ENCODE assay signal across 8 cellular contexts in genomic region chr12:84911331-84912190, GRCh38. TPM values are rescaled to one million over a fixed set of nuclear protein-coding genes. Genes with fewer than 3 reads are reported as not detected.
A peak's percentile ranks its signal among the peaks of the same experiment; 100 is the strongest.
DNase-seq lines count a peak whose midpoint lies in the region; ATAC-seq lines count a peak whose summit lies in the region.

No MANE protein-coding gene starts in this region.

- H3K9me3 ChIP-seq in mesenchymal stem cell (ENCODE audit: control insufficient read depth, low read length), result no peaks in the 10 kb centered on the region
- no peaks in the 10 kb centered on the region for H3K9me3 ChIP-seq in thymus (ENCODE audit: control insufficient read depth)

- peak overlapping the region in 1 of 2 experiments; percentile 70 for H3K18ac ChIP-seq in mesenchymal stem cell (ENCODE audit: low read depth in 1 of 2, low read length in 2 of 2)

- peaks cover 0 to 4% (median 0%) of the 10 kb centered on the region in 3 donors for H3K9me3 Mint-ChIP-seq in T-cell

- DNase-seq in DMS53 treated with DMSO at 0.1 percent for 48 hours (lab: John Stamatoyannopoulos, UW; ENCODE audit: unreplicated experiment) (peak; percentile 53), LoVo (ENCODE audit: low spot score) (peak; percentile 37), T-cell (no peak), epithelial cell of prostate (ENCODE audit: low read depth, low spot score) (no peak), mesenchymal stem cell (peak; percentile 92)

- no peak overlapping the region for H2AK5ac ChIP-seq in mesenchymal stem cell (ENCODE audit: low read length, severe bottlenecking)

- peak overlapping the region; percentile 52 to 95 for H3K4me3 ChIP-seq in mesenchymal stem cell (ENCODE audit: insufficient read depth in 1 of 2, low read depth in 1 of 2, low read length in 2 of 2)
- peak overlapping the region; percentile 39 for H3K4me3 ChIP-seq in thymus (ENCODE audit: low read length)

- H3K4me1 Mint-ChIP-seq in T-cell, result peaks cover 6 to 14% (median 14%) of the 10 kb centered on the region in 3 donors

- no peak overlapping the region for H2BK12ac ChIP-seq in mesenchymal stem cell (ENCODE audit: low read length in 2 of 2)

- H4K91ac ChIP-seq in mesenchymal stem cell (ENCODE audit: low read length), result no peak overlapping the region

- H3K27ac Mint-ChIP-seq in T-cell, result no peak overlapping the region

- H2AFZ ChIP-seq in mesenchymal stem cell (ENCODE audit: low read depth, low read length), result peak overlapping the region; percentile 3

- no peak overlapping the region for H2BK15ac ChIP-seq in mesenchymal stem cell (ENCODE audit: low read depth, poor library complexity, severe bottlenecking)

- H3K27me3 ChIP-seq in mesenchymal stem cell (ENCODE audit: control insufficient read depth in 1 of 2, insufficient read depth in 1 of 2, low read length in 2 of 2) (no peaks in the 10 kb centered on the region), thymus (ENCODE audit: control insufficient read depth, insufficient read depth) (peaks cover 33% of the 10 kb centered on the region)

- under 1% methylated on average over 46 of the region's 46 CpGs for WGBS in mesenchymal stem cell
- 4% methylated on average over 46 of the region's 46 CpGs for WGBS in thymus

- CTCF ChIA-PET in T-cell (lab: Charles Lee), result interaction anchor here in 1 of 2 donors (0.6 kb wide), 1 partner anchor 28 kb away, joined by 6 read pairs; no protein-coding TSS in a partner anchor

- no peak overlapping the region for H3K23ac ChIP-seq in mesenchymal stem cell (ENCODE audit: low read length in 2 of 2)

- peak overlapping the region in 2 of 3 donors; percentile 44 to 60 for H3K4me3 Mint-ChIP-seq in T-cell

- peak overlapping the region; percentile 39 for H4K8ac ChIP-seq in mesenchymal stem cell (ENCODE audit: low read length)

- H3K36me3 Mint-ChIP-seq in T-cell, result no peaks in the 10 kb centered on the region

- no peak for ATAC-seq in T-cell (replicated peaks in 1 of 4)
- ATAC-seq in HG03196 (IDR thresholded peaks at IDR 0.05; ENCODE audit: unreplicated experiment), result no peak
- ATAC-seq in HG03442 (IDR thresholded peaks at IDR 0.05; ENCODE audit: unreplicated experiment), result no peak

- no peak overlapping the region for H3K14ac ChIP-seq in mesenchymal stem cell (ENCODE audit: low read length in 2 of 2)

- H2BK5ac ChIP-seq in mesenchymal stem cell (ENCODE audit: low read depth, low read length, poor library complexity, severe bottlenecking), result no peak overlapping the region

- H3K4me2 ChIP-seq in mesenchymal stem cell (ENCODE audit: low read length, poor library complexity, severe bottlenecking), result peak overlapping the region; percentile 96

- peak overlapping the region; percentile 97 for H3K9ac ChIP-seq in mesenchymal stem cell (ENCODE audit: low read length)

- H3K4me1 ChIP-seq in mesenchymal stem cell (ENCODE audit: control insufficient read depth, insufficient read depth, low read depth, low read length), result peaks cover 17% of the 10 kb centered on the region
- H3K4me1 ChIP-seq in thymus (ENCODE audit: control insufficient read depth, insufficient read depth, low read length), result peaks cover 8% of the 10 kb centered on the region

- H3K27me3 Mint-ChIP-seq in T-cell, result peaks cover 26 to 37% of the 10 kb centered on the region in 2 donors

- POLR2A ChIA-PET in T-cell (lab: Charles Lee), result no interaction called here

- no peaks in the 10 kb centered on the region for H3K36me3 ChIP-seq in mesenchymal stem cell (ENCODE audit: control insufficient read depth in 1 of 2, insufficient read depth in 2 of 2, low read depth in 1 of 2, low read length in 2 of 2)
- no peaks in the 10 kb centered on the region for H3K36me3 ChIP-seq in thymus (ENCODE audit: control insufficient read depth, insufficient read depth)

- H3K27ac ChIP-seq in epithelial cell of prostate, result peak overlapping the region; percentile 54
- no peak overlapping the region for H3K27ac ChIP-seq in mesenchymal stem cell (ENCODE audit: low read length, poor library complexity, severe bottlenecking)
- no peak overlapping the region for H3K27ac ChIP-seq in thymus (ENCODE audit: low read depth)

- H3K4ac ChIP-seq in mesenchymal stem cell (ENCODE audit: low read depth in 1 of 2, low read length in 2 of 2), result no peak overlapping the region

- H2BK120ac ChIP-seq in mesenchymal stem cell (ENCODE audit: low read depth, low read length), result no peak overlapping the region

- H3K79me1 ChIP-seq in mesenchymal stem cell (replicated peaks; ENCODE audit: low read length, poor library complexity, severe bottlenecking), result no peaks in the 10 kb centered on the region

RNA-seq across cellular contexts. Expression of gene SLC6A15, which starts 1.0 kb away (rescaled TPM):
- total RNA-seq in T-cell, result under 1 TPM in 1 of 5 donors, not detected in 4; 0.12 TPM
- polyA plus RNA-seq in mesenchymal stem cell (2013, experiment 1 of 2), result 20.0 TPM
- polyA plus RNA-seq in mesenchymal stem cell (2013, experiment 2 of 2), result 19.2 TPM
- 0.32 TPM for polyA plus RNA-seq in thymus

Comparison
In these comparisons a context has a peak if more than half of its experiments do, and no peak if none do; other contexts are left out.
1. DNase-seq: peak in DMS53 treated with DMSO at 0.1 percent for 48 hours (single experiment), LoVo (single experiment) and mesenchymal stem cell (single experiment); none in T-cell (0 of 34) and epithelial cell of prostate (single experiment).